1 cellular context compared by ENCODE assay signal in genomic region chr22:21055564-21055834, GRCh38.
TF ChIP-seq lines count a peak whose summit lies in the region.

No MANE protein-coding gene starts in this region.

TF ChIP-seq in HEK293, 187 proteins besides CTCF, POLR2A, EP300 and RAD21 (continued from another document):
- TF ChIP-seq PBX3 (CRISPR knock-in tag; IDR thresholded peaks at IDR 0.05): no peak
- TF ChIP-seq ZNF529 (tag by site-specific recombination; IDR thresholded peaks at IDR 0.05; ENCODE audit: insufficient replicate concordance): no peak
- TF ChIP-seq ZIC2 (tag by site-specific recombination; IDR thresholded peaks at IDR 0.05): peak; percentile 49; the same call in 1 of the 2 replicates
- TF ChIP-seq EGR2 (tag by site-specific recombination; IDR thresholded peaks at IDR 0.05; ENCODE audit: low read depth): no peak
- TF ChIP-seq ZNF184 (tag by site-specific recombination; IDR thresholded peaks at IDR 0.05): no peak
